ENCODE assay signal across 8 cellular contexts in the genomic region with DNA sequence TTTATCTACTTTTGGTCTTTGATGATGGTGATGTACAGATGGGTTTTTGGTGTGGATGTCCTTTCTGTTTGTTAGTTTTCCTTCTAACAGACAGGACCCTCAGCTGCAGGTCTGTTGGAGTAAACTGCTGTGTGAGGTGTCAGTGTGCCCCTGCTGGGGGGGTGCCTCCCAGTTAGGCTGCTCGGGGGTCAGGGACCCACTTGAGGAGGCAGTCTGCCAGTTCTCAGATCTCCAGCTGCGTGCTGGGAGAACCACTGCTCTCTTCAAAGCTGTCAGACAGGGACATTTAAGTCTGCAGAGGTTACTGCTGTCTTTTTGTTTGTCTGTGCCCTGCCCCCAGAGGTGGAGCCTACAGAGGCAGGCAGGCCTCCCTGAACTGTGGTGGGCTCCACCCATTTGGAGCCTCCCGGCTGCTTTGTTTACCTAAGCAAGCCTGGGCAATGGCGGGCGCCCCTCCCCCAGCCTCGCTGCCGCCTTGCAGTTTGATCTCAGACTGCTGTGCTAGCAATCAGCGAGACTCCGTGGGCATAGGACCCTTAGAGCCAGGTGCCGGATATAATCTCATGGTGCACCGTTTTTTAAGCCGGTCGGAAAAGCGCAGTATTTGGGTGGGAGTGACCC.
A peak's percentile ranks its signal among the peaks of the same experiment; 100 is the strongest.
DNase-seq lines count a peak whose midpoint lies in the region; ATAC-seq, FAIRE-seq and TF ChIP-seq lines count a peak whose summit lies in the region.
"Not testable (repeated sequence)": the region's sequence is repeated elsewhere in the genome, so short reads cannot be mapped to it uniquely, and the experiment has no call there.

No MANE protein-coding gene starts in this region.

- not testable (repeated sequence) for H2BK5ac ChIP-seq in trophoblast cell (ENCODE audit: low read depth, low read length, poor library complexity)

- not testable (repeated sequence) for H3K14ac ChIP-seq in trophoblast cell (ENCODE audit: low read length)

- not testable (repeated sequence) for ATAC-seq in A549
- ATAC-seq in GM23338: peak; percentile 68

- H3K9ac ChIP-seq in endodermal cell (ENCODE audit: extremely low read depth, low read length, poor library complexity, severe bottlenecking); liver (ENCODE audit: low read depth in 1 of 2, low read length in 2 of 2); trophoblast cell (ENCODE audit: low read length): not testable (repeated sequence)

- not testable (repeated sequence) for H3F3A ChIP-seq in GM23338 (replicated peaks; ENCODE audit: low read depth)

- not testable (repeated sequence) for H3K27ac ChIP-seq in A549; GM23338 (ENCODE audit: low read depth); endodermal cell (ENCODE audit: low read depth, low read length); liver (ENCODE audit: low read depth in 1 of 2, low read length in 2 of 2); trophoblast cell (ENCODE audit: low read depth, low read length)

- CTCF ChIA-PET in A549 (lab: Yijun Ruan, JAX): not testable (repeated sequence)

- not testable (repeated sequence) for H3K36me3 Mint-ChIP-seq in GM23338 (ENCODE audit: low read depth); endodermal cell (ENCODE audit: low read depth)

- not testable (repeated sequence) for H2AK5ac ChIP-seq in trophoblast cell (ENCODE audit: low read length)

- H3K4me3 ChIP-seq in A549: peak overlapping the region; percentile 29; the same call in 1 of the 3 replicates
- H3K4me3 ChIP-seq in GM23338: peak overlapping the region; percentile 41; the same call in 1 of the 2 replicates
- not testable (repeated sequence) for H3K4me3 ChIP-seq in endodermal cell (ENCODE audit: low read length); liver (ENCODE audit: low read depth in 1 of 3, low read length in 3 of 3); trophoblast cell (ENCODE audit: low read depth, low read length)

- H3K27me3 Mint-ChIP-seq in GM23338 (ENCODE audit: insufficient read depth, low read depth, poor library complexity); endodermal cell (ENCODE audit: insufficient read depth): not testable (repeated sequence)

- H4K8ac ChIP-seq in trophoblast cell (ENCODE audit: low read depth, low read length): peak overlapping the region; percentile 47

- H3K9me3 ChIP-seq in A549; endodermal cell (ENCODE audit: control insufficient read depth, low read length); liver (ENCODE audit: control insufficient read depth in 4 of 4, low read length in 3 of 4); trophoblast cell (ENCODE audit: insufficient read depth, low read depth, low read length): not testable (repeated sequence)

- H4K91ac ChIP-seq in trophoblast cell (ENCODE audit: low read depth, low read length): peak overlapping the region; percentile 28

- peak overlapping the region; percentile 46; the same call in 2 of the 3 replicates for H3K4me3 Mint-ChIP-seq in GM23338
- peak overlapping the region; percentile 43 for H3K4me3 Mint-ChIP-seq in endodermal cell

- TF ChIP-seq POLR2A in A549 (IDR thresholded peaks at IDR 0.05; ENCODE audit: low read length): not testable (repeated sequence)

- peaks cover 10% of the 10 kb centered on the region; the same call in 2 of the 3 replicates for H3K4me1 Mint-ChIP-seq in GM23338
- H3K4me1 Mint-ChIP-seq in endodermal cell: peaks cover 17% of the 10 kb centered on the region

- H3K18ac ChIP-seq in trophoblast cell (ENCODE audit: low read length): not testable (repeated sequence)

- H3K4me2 ChIP-seq in A549 (peak overlapping the region; percentile 47; the same call in 1 of the 3 replicates), GM23338 (peak overlapping the region; percentile 68)
- H3K4me2 ChIP-seq in trophoblast cell (ENCODE audit: low read length): not testable (repeated sequence)

- H2BK12ac ChIP-seq in trophoblast cell (ENCODE audit: low read length): not testable (repeated sequence)

- WGBS in A549 (ENCODE audit: missing lambda C conversion rate): 4% methylated on average over 10 of the region's 14 CpGs
- whole genome bisulfite sequencing in endodermal cell (ENCODE audit: insufficient coverage in 1 of 2, insufficient read length in 1 of 2), 2 experiments: 51 to 88% methylated on average over 7 to 12 of the region's 14 CpGs
- WGBS in liver: 43% methylated on average over 14 of the region's 14 CpGs
- WGBS in trophoblast cell (ENCODE audit: extremely low coverage, insufficient coverage, insufficient read length): no CpG with 5 or more reads among the region's 14 CpGs

- H2AFZ ChIP-seq in GM23338: peak overlapping the region; percentile 84; the same call in 1 of the 2 replicates
- H2AFZ ChIP-seq in trophoblast cell (ENCODE audit: insufficient read depth, low read length, poor library complexity): not testable (repeated sequence)

- not testable (repeated sequence) for TF ChIP-seq RAD21 in A549 (conservative IDR thresholded peaks at IDR 0.05 in 1 of 2, IDR thresholded peaks at IDR 0.05 in 1 of 2); liver (IDR thresholded peaks at IDR 0.05)

- not testable (repeated sequence) for H4K20me1 ChIP-seq in GM23338 (replicated peaks; ENCODE audit: insufficient read depth)

- H3K9me3 Mint-ChIP-seq in GM23338, endodermal cell: not testable (repeated sequence)

- not testable (repeated sequence) for H3K27me3 ChIP-seq in GM23338 (ENCODE audit: insufficient read depth); endodermal cell (ENCODE audit: control insufficient read depth, insufficient read depth, low read length, poor library complexity, severe bottlenecking); liver (ENCODE audit: control insufficient read depth in 4 of 4, insufficient read depth in 4 of 4, low read length in 3 of 4); trophoblast cell (ENCODE audit: insufficient read depth, low read length)

- not testable (repeated sequence) for TF ChIP-seq EP300 in A549 (IDR thresholded peaks at IDR 0.05)

- H4K12ac ChIP-seq in trophoblast cell (ENCODE audit: low read depth, low read length): not testable (repeated sequence)

- not testable (repeated sequence) for H3K4me1 ChIP-seq in A549; GM23338 (ENCODE audit: insufficient read depth); endodermal cell (ENCODE audit: control insufficient read depth, insufficient read depth, low read length); liver (ENCODE audit: control insufficient read depth in 4 of 4, insufficient read depth in 4 of 4, low read length in 3 of 4); trophoblast cell (ENCODE audit: control insufficient read depth in 1 of 2, insufficient read depth in 2 of 2, low read length in 2 of 2)

- not testable (repeated sequence) for H3K36me3 ChIP-seq in GM23338 (ENCODE audit: insufficient read depth); endodermal cell (ENCODE audit: control insufficient read depth, insufficient read depth, low read length); liver (ENCODE audit: control insufficient read depth in 4 of 4, insufficient read depth in 3 of 4, low read depth in 1 of 4, low read length in 3 of 4); trophoblast cell (ENCODE audit: control insufficient read depth in 1 of 2, insufficient read depth in 2 of 2, low read length in 2 of 2)

- H2BK120ac ChIP-seq in trophoblast cell (ENCODE audit: insufficient read depth, low read length, poor library complexity): not testable (repeated sequence)

- H3K23ac ChIP-seq in trophoblast cell (ENCODE audit: low read length): not testable (repeated sequence)

- TF ChIP-seq CTCF in A549 (IDR thresholded peaks at IDR 0.05); GM23338 (conservative IDR thresholded peaks at IDR 0.05; ENCODE audit: low read depth in 2 of 2); endodermal cell (conservative IDR thresholded peaks at IDR 0.05); liver (IDR thresholded peaks at IDR 0.05; ENCODE audit: low read depth, low read length, missing input control): not testable (repeated sequence)

- not testable (repeated sequence) for H3K9me2 ChIP-seq in GM23338 (ENCODE audit: insufficient read depth)

- not testable (repeated sequence) for H3K79me2 ChIP-seq in GM23338 (replicated peaks; ENCODE audit: insufficient read depth); trophoblast cell (ENCODE audit: control insufficient read depth, insufficient read depth, low read length, poor library complexity)

- H3K27ac Mint-ChIP-seq in GM23338 (peak overlapping the region; percentile 61; the same call in 1 of the 2 replicates), endodermal cell (peak overlapping the region; percentile 53)

- DNase-seq in A549 (ENCODE audit: low read depth in 1 of 2, low spot score in 1 of 2) (peak in 1 of 2 experiments; percentile 17), GM23338 (ENCODE audit: low spot score) (peak; percentile 58), NCI-H1417 (lab: John Stamatoyannopoulos, UW) (peak; percentile 3 to 41 (median 33)), NCI-H345 (lab: John Stamatoyannopoulos, UW) (peak; percentile 39), OCI-M1 (lab: John Stamatoyannopoulos, UW) (peak; percentile 13), endodermal cell (peak; percentile 77)
- not testable (repeated sequence) for DNase-seq in trophoblast cell

- not testable (repeated sequence) for H3K4ac ChIP-seq in trophoblast cell (ENCODE audit: low read depth, low read length)

- not testable (repeated sequence) for H3K79me1 ChIP-seq in trophoblast cell (ENCODE audit: low read length)

- not testable (repeated sequence) for FAIRE-seq in A549 (lab: Jason Lieb, UNC)

- POLR2A ChIA-PET in A549 (lab: Yijun Ruan, JAX): not testable (repeated sequence)

TF ChIP-seq in liver, 16 proteins besides CTCF, POLR2A, EP300 and RAD21:
- peak; percentile 27 for TF ChIP-seq FOXA2 (IDR thresholded peaks at IDR 0.05)
- TF ChIP-seq YY1 (IDR thresholded peaks at IDR 0.05): peak; percentile 58
- TF ChIP-seq RXRA (IDR thresholded peaks at IDR 0.05): peak in 1 of 2 donors; percentile 6
